In genomic region chr17:199195-199604, GRCh38 we compare ENCODE assay signal across 1 cellular context.
TF ChIP-seq lines count a peak whose summit lies in the region.

No MANE protein-coding gene starts in this region.

TF ChIP-seq in IMR-90, 13 proteins besides CTCF, POLR2A, EP300 and RAD21:
- TF ChIP-seq BHLHE40 (IDR thresholded peaks at IDR 0.05; ENCODE audit: low read depth, low read length) (no peak), CEBPB (IDR thresholded peaks at IDR 0.05; ENCODE audit: low read depth, low read length) (no peak), RCOR1 (IDR thresholded peaks at IDR 0.05; ENCODE audit: insufficient replicate concordance, low read length) (no peak), NFE2L2 (IDR thresholded peaks at IDR 0.05; ENCODE audit: low read depth, low read length) (no peak), RFX5 (IDR thresholded peaks at IDR 0.05; ENCODE audit: low read depth, low read length) (no peak), ELK1 (IDR thresholded peaks at IDR 0.05; ENCODE audit: borderline replicate concordance, low read depth, low read length) (no peak), USF2 (IDR thresholded peaks at IDR 0.05; ENCODE audit: low read depth, low read length) (no peak), SMC3 (IDR thresholded peaks at IDR 0.05; ENCODE audit: low read depth, low read length) (no peak), MAFK (IDR thresholded peaks at IDR 0.05; ENCODE audit: low read depth, low read length) (no peak), CHD1 (IDR thresholded peaks at IDR 0.05; ENCODE audit: low read depth, low read length) (no peak), MAZ (IDR thresholded peaks at IDR 0.05; ENCODE audit: borderline replicate concordance, low read depth, low read length) (no peak), FOS (IDR thresholded peaks at IDR 0.05; ENCODE audit: low read depth, low read length) (no peak), MXI1 (IDR thresholded peaks at IDR 0.05; ENCODE audit: borderline replicate concordance, low read depth, low read length) (no peak)
TF ChIP-seq in IMR-90: peak in this region for 0.
